8 cellular contexts compared by ENCODE assay signal in the genomic region with DNA sequence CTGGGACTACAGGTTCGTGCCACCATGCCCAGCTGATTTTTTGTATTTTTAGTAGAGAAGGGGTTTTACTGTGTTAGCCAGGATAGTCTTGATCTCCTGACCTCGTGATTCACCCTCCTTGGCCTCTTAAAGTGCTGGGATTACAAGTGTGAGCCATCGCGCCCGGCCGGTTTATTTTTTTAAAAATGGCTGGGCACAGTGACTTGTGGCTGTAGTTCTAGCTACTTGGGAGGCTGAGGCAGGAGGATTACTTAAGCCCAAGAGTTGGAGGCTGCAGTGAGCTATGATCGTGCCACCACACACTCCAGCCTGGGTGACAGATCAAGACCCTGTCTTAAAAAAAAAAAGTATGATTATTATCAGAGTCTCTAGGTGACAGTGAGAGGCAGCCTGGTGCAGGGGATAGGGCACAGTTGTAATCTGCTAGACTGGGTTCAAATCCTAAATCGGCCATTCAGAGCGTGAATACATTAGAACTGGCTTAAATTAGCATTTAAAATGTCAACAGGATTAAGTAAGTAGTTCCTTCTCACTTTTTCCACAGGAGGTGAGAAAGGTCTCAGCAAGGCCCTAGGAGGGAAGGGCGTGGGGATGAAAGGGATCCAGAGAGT. TPM values are rescaled to one million over a fixed set of nuclear protein-coding genes. Genes with fewer than 3 reads are reported as not detected.
DNase-seq lines count a peak whose midpoint lies in the region; TF ChIP-seq lines count a peak whose summit lies in the region.

No MANE protein-coding gene starts in this region.

- H3K27ac ChIP-seq in layer of hippocampus (ENCODE audit: low read depth, low read length), result peak overlapping the region; percentile 79

- POLR2A ChIA-PET in GM10248 (lab: Yijun Ruan, JAX), result no interaction called here

- intact Hi-C loops in activated naive CD4-positive, alpha-beta T cell treated with anti-CD3 and anti-CD28 coated beads for 36 hours (cut with micrococcal nuclease), result loop anchor here (1.0 kb wide), 2 partner anchors 8 to 20 kb away; no protein-coding TSS in a partner anchor

- H3K36me3 Mint-ChIP-seq in activated naive CD4-positive, alpha-beta T cell treated with anti-CD3 and anti-CD28 coated beads for 36 hours (ENCODE audit: low read depth), result no peaks in the 10 kb centered on the region
- peaks cover 3% of the 10 kb centered on the region for H3K36me3 Mint-ChIP-seq in activated naive CD8-positive, alpha-beta T cell treated with anti-CD3 and anti-CD28 coated beads for 36 hours
- H3K36me3 Mint-ChIP-seq in type B pancreatic cell, result peaks cover 10% of the 10 kb centered on the region

- no peak for TF ChIP-seq CTCF in type B pancreatic cell (conservative IDR thresholded peaks at IDR 0.05)
- no peak for TF ChIP-seq CTCF in GM10248 (IDR thresholded peaks at IDR 0.05; ENCODE audit: control extremely low read depth, extremely low read depth, low read depth, missing control alignments)

- DNase-seq in activated naive CD4-positive, alpha-beta T cell treated with anti-CD3 and anti-CD28 coated beads for 36 hours, result no peak
- no peak for DNase-seq in activated naive CD4-positive, alpha-beta T cell (lab: John Stamatoyannopoulos, UW)
- no peak for DNase-seq in activated naive CD8-positive, alpha-beta T cell treated with anti-CD3 and anti-CD28 coated beads for 36 hours
- DNase-seq in type B pancreatic cell (ENCODE audit: extremely low spot score, unreplicated experiment), result no peak
- DNase-seq in NCI-H526 treated with DMSO at 0.1 percent for 48 hours (lab: John Stamatoyannopoulos, UW), result no peak
- DNase-seq in GM10248 (ENCODE audit: extremely low spot score), result no peak
- DNase-seq in amygdala (lab: John Stamatoyannopoulos, UW), result no peak

- peak overlapping the region; percentile 77 for H3K4me3 Mint-ChIP-seq in activated naive CD4-positive, alpha-beta T cell treated with anti-CD3 and anti-CD28 coated beads for 36 hours
- peak overlapping the region; percentile 93 for H3K4me3 Mint-ChIP-seq in activated naive CD8-positive, alpha-beta T cell treated with anti-CD3 and anti-CD28 coated beads for 36 hours
- peak overlapping the region; percentile 90 for H3K4me3 Mint-ChIP-seq in type B pancreatic cell

- peak overlapping the region; percentile 62 for H3K27ac Mint-ChIP-seq in activated naive CD4-positive, alpha-beta T cell treated with anti-CD3 and anti-CD28 coated beads for 36 hours
- H3K27ac Mint-ChIP-seq in activated naive CD8-positive, alpha-beta T cell treated with anti-CD3 and anti-CD28 coated beads for 36 hours, result peak overlapping the region; percentile 83
- H3K27ac Mint-ChIP-seq in type B pancreatic cell, result peak overlapping the region; percentile 92

- H3K27me3 ChIP-seq in layer of hippocampus (ENCODE audit: control insufficient read depth, insufficient read depth, low read length), result no peaks in the 10 kb centered on the region

- peaks cover 15% of the 10 kb centered on the region for H3K4me1 Mint-ChIP-seq in activated naive CD4-positive, alpha-beta T cell treated with anti-CD3 and anti-CD28 coated beads for 36 hours (ENCODE audit: low read depth)
- peaks cover 19% of the 10 kb centered on the region for H3K4me1 Mint-ChIP-seq in activated naive CD8-positive, alpha-beta T cell treated with anti-CD3 and anti-CD28 coated beads for 36 hours
- H3K4me1 Mint-ChIP-seq in type B pancreatic cell (ENCODE audit: unreplicated experiment), result peaks cover 48% of the 10 kb centered on the region

- no peaks in the 10 kb centered on the region for H3K9me3 Mint-ChIP-seq in activated naive CD4-positive, alpha-beta T cell treated with anti-CD3 and anti-CD28 coated beads for 36 hours
- H3K9me3 Mint-ChIP-seq in activated naive CD8-positive, alpha-beta T cell treated with anti-CD3 and anti-CD28 coated beads for 36 hours, result no peaks in the 10 kb centered on the region
- peaks cover 6% of the 10 kb centered on the region for H3K9me3 Mint-ChIP-seq in type B pancreatic cell

- CTCF ChIA-PET in activated naive CD4-positive, alpha-beta T cell treated with anti-CD3 and anti-CD28 coated beads for 36 hours (lab: Charles Lee), result interaction anchor here (0.8 to 3.2 kb wide), 7 partner anchors 9 to 384 kb away, joined by 3 to 30 read pairs (median 3); no protein-coding TSS in a partner anchor
- CTCF ChIA-PET in GM10248 (lab: Yijun Ruan, JAX), result interaction anchor here (0.8 to 14.3 kb wide), 6 partner anchors 10 to 1642 kb away, joined by 3 to 176 read pairs (median 3); no protein-coding TSS in a partner anchor

- H3K27me3 Mint-ChIP-seq in activated naive CD4-positive, alpha-beta T cell treated with anti-CD3 and anti-CD28 coated beads for 36 hours (ENCODE audit: low read depth), result no peaks in the 10 kb centered on the region
- H3K27me3 Mint-ChIP-seq in activated naive CD8-positive, alpha-beta T cell treated with anti-CD3 and anti-CD28 coated beads for 36 hours, result peaks cover 4% of the 10 kb centered on the region
- H3K27me3 Mint-ChIP-seq in type B pancreatic cell, result no peaks in the 10 kb centered on the region

RNA-seq across cellular contexts. Expression of gene MGST2, which starts 0.4 kb away (rescaled TPM):
- 1 to 10 TPM; 5.4 to 6.2 TPM for total RNA-seq in activated naive CD4-positive, alpha-beta T cell treated with anti-CD3 and anti-CD28 coated beads for 36 hours
- 1 to 10 TPM; 7.3 to 9.5 TPM for total RNA-seq in activated naive CD8-positive, alpha-beta T cell treated with anti-CD3 and anti-CD28 coated beads for 36 hours
- total RNA-seq in type B pancreatic cell (ENCODE audit: low replicate concordance), result 43.2 and 63.3 TPM in 2 replicates
